1 cellular context compared by ENCODE assay signal in genomic region chr9:15584383-15584782, GRCh38.
TF ChIP-seq lines count a peak whose summit lies in the region.

No MANE protein-coding gene starts in this region.

TF ChIP-seq in GM23338, 12 proteins besides CTCF, POLR2A, EP300 and RAD21:
- no peak for TF ChIP-seq ZNF462 (CRISPR knock-in tag; IDR thresholded peaks at IDR 0.05)
- TF ChIP-seq CREB1 (CRISPR knock-in tag; IDR thresholded peaks at IDR 0.05; ENCODE audit: low read depth) = no peak
- no peak for TF ChIP-seq EZH2phosphoT487 (IDR thresholded peaks at IDR 0.05; ENCODE audit: unreplicated experiment)
- TF ChIP-seq JUNB (IDR thresholded peaks at IDR 0.05; ENCODE audit: unreplicated experiment) = no peak
- TF ChIP-seq POLR2AphosphoS5 (IDR thresholded peaks at IDR 0.05; ENCODE audit: low read depth) = no peak
- no peak for TF ChIP-seq STAT1 (IDR thresholded peaks at IDR 0.05; ENCODE audit: unreplicated experiment)
- TF ChIP-seq EZH2 (IDR thresholded peaks at IDR 0.05; ENCODE audit: low read depth, unreplicated experiment) = no peak
- no peak for TF ChIP-seq REST (IDR thresholded peaks at IDR 0.05; ENCODE audit: unreplicated experiment)
- no peak for TF ChIP-seq ETS1 (IDR thresholded peaks at IDR 0.05)
- no peak for TF ChIP-seq ZNF114 (CRISPR knock-in tag; IDR thresholded peaks at IDR 0.05)
- no peak for TF ChIP-seq NANOG (IDR thresholded peaks at IDR 0.05; ENCODE audit: borderline replicate concordance)
- TF ChIP-seq ZNF331 (CRISPR knock-in tag; IDR thresholded peaks at IDR 0.05; ENCODE audit: low read depth) = no peak
